7 cellular contexts compared by ENCODE assay signal in the genomic region with DNA sequence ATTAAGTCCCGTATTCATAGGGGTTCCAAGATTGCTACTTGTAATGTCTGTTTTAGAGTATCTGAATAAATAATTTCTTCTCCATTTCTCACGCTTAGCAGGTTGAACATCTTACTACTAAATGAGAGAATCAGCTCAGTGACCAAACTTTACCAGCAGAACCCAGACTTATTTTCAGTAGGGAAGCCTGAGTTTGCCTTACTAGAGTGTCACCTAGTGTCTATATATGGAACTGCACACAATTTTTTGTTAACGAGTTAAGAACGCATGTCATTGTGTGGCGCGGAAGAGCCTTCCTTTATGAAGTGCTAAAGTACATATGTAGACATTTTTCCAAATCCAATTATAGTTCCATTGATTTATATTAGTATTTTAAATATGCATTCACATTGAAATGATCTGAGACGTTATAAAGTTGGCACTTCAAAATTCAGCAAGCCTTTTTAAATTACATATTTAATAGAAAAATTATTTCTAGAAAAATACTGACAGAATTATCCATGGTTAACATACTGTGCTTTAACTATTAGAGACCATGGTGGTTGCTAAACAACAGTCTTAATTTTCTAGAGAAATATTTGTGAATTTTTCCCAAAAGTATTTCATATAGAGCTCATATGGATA.
A peak's percentile ranks its signal among the peaks of the same experiment; 100 is the strongest.
DNase-seq lines count a peak whose midpoint lies in the region; ATAC-seq and TF ChIP-seq lines count a peak whose summit lies in the region.

No MANE protein-coding gene starts in this region.

- H3K9me3 Mint-ChIP-seq in immature natural killer cell: no peaks in the 10 kb centered on the region

- no peak overlapping the region for H3K27ac Mint-ChIP-seq in immature natural killer cell

- in situ Hi-C loops in astrocyte of the cerebellum (cut with HindIII; ENCODE audit: low sequenced_read_pairs): no loop called here

- H3K36me3 Mint-ChIP-seq in immature natural killer cell: no peaks in the 10 kb centered on the region

- H3K4me3 Mint-ChIP-seq in immature natural killer cell: no peak overlapping the region

- TF ChIP-seq CTCF in astrocyte of the cerebellum (IDR thresholded peaks at IDR 0.05; ENCODE audit: low read depth, low read length, missing control alignments): peak; percentile 82

- no peak overlapping the region for H3K4me3 ChIP-seq in astrocyte of the cerebellum (ENCODE audit: low read depth, low read length)

- ATAC-seq in GM21515 (IDR thresholded peaks at IDR 0.05; ENCODE audit: unreplicated experiment): peak; percentile 78

- DNase-seq in GF-D8 (lab: John Stamatoyannopoulos, UW): peak; percentile 20
- DNase-seq in HPDE6-E6E7 (ENCODE audit: extremely low spot score): peak; percentile 34
- peak; percentile 63 for DNase-seq in NCI-H774 (lab: John Stamatoyannopoulos, UW)
- DNase-seq in astrocyte of the cerebellum (ENCODE audit: low read depth): peak; percentile 68
- peak; percentile 18 to 32 (median 22) for DNase-seq in immature natural killer cell
- peak; percentile 94 for DNase-seq in superior temporal gyrus (ENCODE audit: extremely low spot score)

- H3K4me1 Mint-ChIP-seq in immature natural killer cell: no peaks in the 10 kb centered on the region

- peaks cover 0 to 19% (median 2%) of the 10 kb centered on the region in 3 donors for H3K27me3 Mint-ChIP-seq in immature natural killer cell (ENCODE audit: low read depth in 3 of 3)

Comparison
In these comparisons a context has a peak if more than half of its experiments do, and no peak if none do; other contexts are left out.
1. DNase-seq: peak in every context shown above with its lines; median percentile 94 in superior temporal gyrus; 68 in astrocyte of the cerebellum; 63 in NCI-H774; 34 in HPDE6-E6E7; 22 in immature natural killer cell; 20 in GF-D8.